In genomic region chr17:77316191-77316641, GRCh38 we compare ENCODE assay signal across 10 cellular contexts.
DNase-seq lines count a peak whose midpoint lies in the region; ATAC-seq, FAIRE-seq and TF ChIP-seq lines count a peak whose summit lies in the region.
"Had no signal": no experiment of that assay in that cellular context is flagged by ENCODE, and none has a peak within 500 bp of the region (broad histone marks: within the 10 kb centered on the region; RNA-seq: fewer than 3 reads in every experiment).

No MANE protein-coding gene starts in this region.

- TF ChIP-seq CTCF in fibroblast of mammary gland (conservative IDR thresholded peaks at IDR 0.05; ENCODE audit: control insufficient read depth, insufficient read depth, low read depth, low read length) (no peak), osteocyte (IDR thresholded peaks at IDR 0.05) (no peak), body of pancreas (IDR thresholded peaks at IDR 0.05) (no peak)

- no peaks in the 10 kb centered on the region for H3K36me3 Mint-ChIP-seq in osteocyte (ENCODE audit: unreplicated experiment)

- DNase-seq in RCC 7860 (ENCODE audit: low spot score), result peak; percentile 43
- DNase-seq in fibroblast of mammary gland (ENCODE audit: low read depth), result peak; percentile 77
- no peak for DNase-seq in osteocyte (ENCODE audit: extremely low spot score, unreplicated experiment)
- no peak for DNase-seq in stimulated activated CD8-positive, alpha-beta memory T cell treated with anti-CD3 and anti-CD28 coated beads, Interleukin-4, amount 100 ng/mL, for 48 hours
- DNase-seq in body of pancreas, result no peak
- DNase-seq in GM19239 (ENCODE audit: insufficient read length, low spot score), result no peak
- DNase-seq in GM19238 (ENCODE audit: insufficient read length, low spot score), result no peak
- DNase-seq: heart right ventricle, SJCRH30 had no signal

- H3K27me3 Mint-ChIP-seq in osteocyte (ENCODE audit: unreplicated experiment), result no peaks in the 10 kb centered on the region

- no peaks in the 10 kb centered on the region for H3K9me3 ChIP-seq in BLaER1
- H3K9me3 ChIP-seq in body of pancreas, result no peaks in the 10 kb centered on the region
- H3K9me3 ChIP-seq: heart right ventricle, SJCRH30 had no signal

- peak overlapping the region; percentile 90 for H3K27ac Mint-ChIP-seq in osteocyte (ENCODE audit: unreplicated experiment)

- H3K27ac ChIP-seq in BLaER1 (peak overlapping the region; percentile 36), body of pancreas (peak overlapping the region in 1 of 4 donors; percentile 28)
- H3K27ac ChIP-seq: SJCRH30 had no signal

- H3K9ac ChIP-seq in BLaER1, result no peak overlapping the region

- FAIRE-seq in RCC 7860 (lab: Jason Lieb, UNC), result no peak
- no peak for FAIRE-seq in GM19239 (lab: Jason Lieb, UNC)

- H3K9me3 Mint-ChIP-seq in osteocyte (ENCODE audit: unreplicated experiment), result no peaks in the 10 kb centered on the region

- H3K4me1 Mint-ChIP-seq in osteocyte (ENCODE audit: unreplicated experiment), result peaks cover 76% of the 10 kb centered on the region

- TF ChIP-seq POLR2A in body of pancreas (IDR thresholded peaks at IDR 0.05), result no peak

- no peaks in the 10 kb centered on the region for H3K36me3 ChIP-seq in BLaER1
- H3K36me3 ChIP-seq in body of pancreas (replicated peaks in 1 of 2; ENCODE audit: insufficient read depth in 1 of 2, low read depth in 2 of 2), result no peaks in the 10 kb centered on the region
- H3K36me3 ChIP-seq: heart right ventricle, SJCRH30 had no signal

- ATAC-seq in body of pancreas, result no peak

- H3K4me2 ChIP-seq in BLaER1, result peak overlapping the region; percentile 74

- WGBS in body of pancreas, 2 donors, result 85 to 89% methylated on average over 13 to 14 of the region's 14 CpGs

- peak overlapping the region; percentile 27 for H3K4me3 Mint-ChIP-seq in osteocyte (ENCODE audit: unreplicated experiment)

- intact Hi-C loops in body of pancreas (cut with DNase I), result no loop called here

- no peak overlapping the region for H3K4me3 ChIP-seq in BLaER1
- H3K4me3 ChIP-seq in fibroblast of mammary gland (ENCODE audit: control insufficient read depth, low read depth, low read length), result no peak overlapping the region
- H3K4me3 ChIP-seq in body of pancreas, result no peak overlapping the region
- H3K4me3 ChIP-seq: heart right ventricle, SJCRH30 had no signal

- H4K20me1 ChIP-seq in BLaER1, result no peaks in the 10 kb centered on the region

- H3K27me3 ChIP-seq in BLaER1, result no peaks in the 10 kb centered on the region
- H3K27me3 ChIP-seq in body of pancreas, result no peaks in the 10 kb centered on the region
- H3K27me3 ChIP-seq: heart right ventricle, SJCRH30 had no signal

- H3K4me1 ChIP-seq in BLaER1 (peaks cover 94% of the 10 kb centered on the region), body of pancreas (peaks cover 35% of the 10 kb centered on the region)

Comparison
In these comparisons a context has a peak if more than half of its experiments do, and no peak if none do; other contexts are left out.
1. DNase-seq: peak in RCC 7860 (single experiment) and fibroblast of mammary gland (single experiment); none in osteocyte (single experiment), stimulated activated CD8-positive, alpha-beta memory T cell treated with anti-CD3 and anti-CD28 coated beads, Interleukin-4, amount 100 ng/mL, for 48 hours (single experiment), body of pancreas (0 of 4), GM19239 (single experiment) and GM19238 (single experiment).